Comparison of ENCODE assay signal across 8 cellular contexts in genomic region chr3:194135806-194136518, GRCh38. TPM values are rescaled to one million over a fixed set of nuclear protein-coding genes. Genes with fewer than 3 reads are reported as not detected.
A peak's percentile ranks its signal among the peaks of the same experiment; 100 is the strongest.
DNase-seq lines count a peak whose midpoint lies in the region; ATAC-seq, FAIRE-seq and TF ChIP-seq lines count a peak whose summit lies in the region.

A gene with protein sequence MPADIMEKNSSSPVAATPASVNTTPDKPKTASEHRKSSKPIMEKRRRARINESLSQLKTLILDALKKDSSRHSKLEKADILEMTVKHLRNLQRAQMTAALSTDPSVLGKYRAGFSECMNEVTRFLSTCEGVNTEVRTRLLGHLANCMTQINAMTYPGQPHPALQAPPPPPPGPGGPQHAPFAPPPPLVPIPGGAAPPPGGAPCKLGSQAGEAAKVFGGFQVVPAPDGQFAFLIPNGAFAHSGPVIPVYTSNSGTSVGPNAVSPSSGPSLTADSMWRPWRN (plus strand): TSS chr3:194136148. CDS start chr3:194136381, 233 bp downstream.

- H3K36me3 ChIP-seq in KOPT-K1 (ENCODE audit: insufficient read depth, low read length) (no peaks in the 10 kb centered on the region), Panc1 (ENCODE audit: control insufficient read depth, insufficient read depth, low read length) (peaks cover 2% of the 10 kb centered on the region)

- H3K4me1 Mint-ChIP-seq in CD14-positive monocyte = peaks cover 40% of the 10 kb centered on the region

- CTCF ChIA-PET in Panc1 (lab: Charles Lee) = interaction anchor here (0.6 to 1.4 kb wide), 2 partner anchors 112 to 180 kb away, joined by 4 to 8 read pairs; no protein-coding TSS in a partner anchor

- intact Hi-C loops in CD14-positive monocyte (cut with micrococcal nuclease) = loop anchor here (2.0 to 5.0 kb wide), 4 partner anchors 49 to 133 kb away; no protein-coding TSS in a partner anchor
- intact Hi-C loops in Panc1 (cut with micrococcal nuclease; ENCODE audit: unreplicated experiment) = loop anchor here (1.0 to 10.0 kb wide), 4 partner anchors 133 to 469 kb away; no protein-coding TSS in a partner anchor
- intact Hi-C loops in Right ventricle myocardium superior (cut with DNase I) = loop anchor here (2.0 to 5.0 kb wide), 2 partner anchors 131 to 347 kb away; no protein-coding TSS in a partner anchor

- peak within 1 kb of the TSS; percentile 82 to 92 for H3K4me3 Mint-ChIP-seq in CD14-positive monocyte

- H3K4me3 ChIP-seq in Panc1 (ENCODE audit: low read depth in 2 of 2, low read length in 2 of 2) = peak within 1 kb of the TSS; percentile 90 to 96

- H3K27me3 Mint-ChIP-seq in CD14-positive monocyte (ENCODE audit: low read depth in 3 of 3) = peaks cover 82 to 93% (median 86%) of the 10 kb centered on the region in 3 donors

- H3K27ac ChIP-seq in KOPT-K1 (ENCODE audit: low read depth, low read length, poor library complexity, severe bottlenecking) (peak within 1 kb of the TSS; percentile 39), Panc1 (ENCODE audit: low read length) (peak within 1 kb of the TSS; percentile 96)

- no peak for TF ChIP-seq CTCF in CD14-positive monocyte (IDR thresholded peaks at IDR 0.05)
- no peak for TF ChIP-seq CTCF in Panc1 (IDR thresholded peaks at IDR 0.05)

- peaks cover 56% of the 10 kb centered on the region for H3K4me1 ChIP-seq in Panc1 (ENCODE audit: control insufficient read depth, insufficient read depth, low read length)

- H3K27me3 ChIP-seq in Panc1 (ENCODE audit: control insufficient read depth, insufficient read depth, low read length) = no peaks in the 10 kb centered on the region

- FAIRE-seq in GM19239 (lab: Jason Lieb, UNC) = peak; percentile 83

- POLR2A ChIA-PET in Panc1 (lab: Charles Lee) = interaction anchor here (0.5 to 0.7 kb wide), 10 partner anchors 73 to 1214 kb away, joined by 3 to 9 read pairs (median 4); no protein-coding TSS in a partner anchor

- in situ Hi-C loops in Panc1 (cut with HindIII; ENCODE audit: low pct_unique_long_range_greater_than_20kb, low sequenced_read_pairs) = no loop called here

- DNase-seq in CD14-positive monocyte (ENCODE audit: low spot score) = peak; percentile 53
- DNase-seq in GM19239 (ENCODE audit: insufficient read length, low spot score) = peak; percentile 70
- peak; percentile 97 for DNase-seq in Panc1 (ENCODE audit: low read depth, low spot score)
- peak; percentile 94 for DNase-seq in amniotic stem cell (lab: John Stamatoyannopoulos, UW)
- DNase-seq in Right ventricle myocardium superior = peak; percentile 94
- peak; percentile 91 for DNase-seq in non-pigmented ciliary epithelial cell (ENCODE audit: low read depth)

- H3K9me3 ChIP-seq in KOPT-K1 (ENCODE audit: insufficient read depth, low read length, poor library complexity, severe bottlenecking) = no peaks in the 10 kb centered on the region
- no peaks in the 10 kb centered on the region for H3K9me3 ChIP-seq in Panc1 (ENCODE audit: control insufficient read depth, insufficient read depth, low read depth, low read length)

- H3K27ac Mint-ChIP-seq in CD14-positive monocyte = peak within 1 kb of the TSS; percentile 76 to 91 (median 80)

- peaks cover 16 to 24% of the 10 kb centered on the region in 2 donors for H3K36me3 Mint-ChIP-seq in CD14-positive monocyte

- BruUV-seq in Panc1 (replicated peaks; lab: Mats Ljungman, UMichigan) = no TSS peak

- ATAC-seq in Panc1 = peak; percentile 59
- peak; percentile 80 for ATAC-seq in Right ventricle myocardium superior (ENCODE audit: poor library complexity)
- no peak for ATAC-seq in HG03460 (IDR thresholded peaks at IDR 0.05; ENCODE audit: unreplicated experiment)

- peaks cover 0 to 44% (median 20%) of the 10 kb centered on the region in 7 donors for H3K9me3 Mint-ChIP-seq in CD14-positive monocyte

RNA-seq across cellular contexts. Expression of the gene that starts here (rescaled TPM):
- polyA plus RNA-seq in CD14-positive monocyte = under 1 TPM; 0.17 to 0.26 TPM
- total RNA-seq in Panc1 (2021; ENCODE audit: unreplicated experiment) = 28.5 TPM
- 33.2 TPM for polyA plus RNA-seq in Panc1 (2012; ENCODE audit: insufficient read length)
- 11.1 TPM for total RNA-seq in Right ventricle myocardium superior

Comparison
In these comparisons a context has a peak if more than half of its experiments do, and no peak if none do; other contexts are left out.
1. Peak in DNase-seq in CD14-positive monocyte; RNA of the gene not detected or under 1 TPM.